ENCODE assay signal across 27 cellular contexts in the genomic region with DNA sequence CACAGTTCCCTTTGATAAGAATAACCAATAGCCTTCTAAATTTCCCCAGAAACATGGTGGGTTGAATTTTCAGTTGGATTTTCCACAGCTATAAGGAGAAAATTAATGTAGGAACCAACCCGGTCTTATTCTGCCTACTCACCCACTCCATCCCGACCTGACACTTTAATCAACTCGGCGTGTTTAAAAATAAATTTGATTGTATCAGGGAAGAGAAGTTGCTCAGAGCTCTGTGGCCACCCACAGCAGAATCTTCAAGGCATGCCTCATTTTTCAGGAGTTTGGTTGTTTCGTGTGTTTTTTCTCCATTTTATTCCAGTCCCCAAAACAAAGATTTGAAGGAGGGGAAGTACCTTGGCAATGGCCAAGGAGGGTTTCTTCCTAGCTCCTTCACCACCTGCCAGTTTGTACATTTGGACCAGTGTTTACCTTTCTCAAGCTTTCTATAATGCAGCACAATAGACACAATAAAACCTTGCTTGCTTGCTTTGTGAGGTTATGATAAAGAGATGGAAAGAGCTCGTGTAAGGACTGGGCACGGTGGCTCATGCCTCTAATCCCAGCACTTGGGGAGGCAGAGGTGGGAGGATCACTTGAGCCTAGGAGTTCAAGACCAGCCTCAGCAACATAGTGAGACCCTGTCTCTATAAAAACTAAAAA.
"Had no signal": no experiment of that assay in that cellular context is flagged by ENCODE, and none has a peak within 500 bp of the region (broad histone marks: within the 10 kb centered on the region; RNA-seq: fewer than 3 reads in every experiment).

No MANE protein-coding gene starts in this region.

- DNase-seq: activated CD4-positive, alpha-beta T cell treated with anti-CD3 and anti-CD28 coated beads for 36 hours; activated CD4-positive, CD25-positive, alpha-beta regulatory T cell; activated naive CD4-positive, alpha-beta T cell treated with Interleukin-2 at 50 U/mL for 16 hours; activated T-cell treated with anti-CD3 and anti-CD28 coated beads for 4 hours; activated T-cell treated with anti-CD3 and anti-CD28 coated beads, Interleukin-2, amount 50 U/mL, for 72 hours; anterior cingulate cortex; endodermal cell; foreskin melanocyte; kidney glomerular epithelial cell; left lung; lower lobe of right lung; mesenchymal stem cell; natural killer cell; retina; stimulated activated CD4-positive, alpha-beta T cell treated with anti-CD3 and anti-CD28 coated beads, Interleukin-12 subunit alpha, Interleukin-12 subunit beta, amount 100 ng/mL, for 4 hours; stimulated activated CD4-positive, alpha-beta T cell treated with anti-CD3 and anti-CD28 coated beads, Interleukin-4, amount 100 ng/mL, for 24 hours; T-helper 2 cell; trophoblast cell had no signal

- H3K9me3 Mint-ChIP-seq: activated T-cell treated with anti-CD3 and anti-CD28 coated beads, Interleukin-2, amount 50 U/mL, for 72 hours; central memory CD8-positive, alpha-beta T cell; dendritic cell treated with granulocyte-macrophage colony-stimulating factor and Interleukin-4, amounts not matched to agents 40 ng/mL and 50 ng/mL, for 4 days; endodermal cell; natural killer cell; stimulated activated effector memory CD8-positive, alpha-beta T cell treated with anti-CD3 and anti-CD28 coated beads, Interleukin-12 subunit alpha, Interleukin-12 subunit beta, amount 100 ng/mL, for 72 hours; stimulated activated naive CD8-positive, alpha-beta T cell treated with anti-CD3 and anti-CD28 coated beads, Interleukin-15, Interleukin-2, amounts not matched to agents 100 ng/mL and 50 ng/mL, for 24 hours had no signal

- H3K27ac ChIP-seq: esophagus muscularis mucosa, left lung, lower lobe of right lung, skin epidermis, thoracic aorta had no signal

- H3K4me3 Mint-ChIP-seq: activated CD4-positive, alpha-beta T cell treated with anti-CD3 and anti-CD28 coated beads for 36 hours; activated naive CD8-positive, alpha-beta T cell; activated T-cell treated with anti-CD3 and anti-CD28 coated beads, Interleukin-2, amount 50 U/mL, for 72 hours; central memory CD8-positive, alpha-beta T cell; dendritic cell treated with granulocyte-macrophage colony-stimulating factor and Interleukin-4, amounts not matched to agents 40 ng/mL and 50 ng/mL, for 4 days; endodermal cell; natural killer cell; stimulated activated effector memory CD8-positive, alpha-beta T cell treated with anti-CD3 and anti-CD28 coated beads, Interleukin-12 subunit alpha, Interleukin-12 subunit beta, amount 100 ng/mL, for 72 hours; stimulated activated naive CD8-positive, alpha-beta T cell treated with anti-CD3 and anti-CD28 coated beads, Interleukin-15, Interleukin-2, amounts not matched to agents 100 ng/mL and 50 ng/mL, for 24 hours had no signal

- H3K27me3 ChIP-seq: esophagus muscularis mucosa, left lung had no signal

- H3K36me3 ChIP-seq: esophagus muscularis mucosa, left lung, lower lobe of right lung, thoracic aorta had no signal

- H3K4me1 ChIP-seq: esophagus muscularis mucosa, lower lobe of right lung had no signal

- ATAC-seq: activated CD4-positive, alpha-beta T cell treated with anti-CD3 and anti-CD28 coated beads for 36 hours; activated T-cell treated with anti-CD3 and anti-CD28 coated beads, Interleukin-2, amount 50 U/mL, for 72 hours; left lung; lower lobe of right lung; natural killer cell; sciatic nerve; stimulated activated effector memory CD8-positive, alpha-beta T cell treated with anti-CD3 and anti-CD28 coated beads, Interleukin-12 subunit alpha, Interleukin-12 subunit beta, amount 100 ng/mL, for 72 hours had no signal

- H3K4me1 Mint-ChIP-seq: activated CD4-positive, alpha-beta T cell treated with anti-CD3 and anti-CD28 coated beads for 36 hours; central memory CD8-positive, alpha-beta T cell; stimulated activated effector memory CD8-positive, alpha-beta T cell treated with anti-CD3 and anti-CD28 coated beads, Interleukin-12 subunit alpha, Interleukin-12 subunit beta, amount 100 ng/mL, for 72 hours had no signal

- H3K9me3 ChIP-seq: esophagus muscularis mucosa, left lung, lower lobe of right lung, thoracic aorta had no signal

- H3K27ac Mint-ChIP-seq: activated CD4-positive, alpha-beta T cell treated with anti-CD3 and anti-CD28 coated beads for 36 hours; activated naive CD8-positive, alpha-beta T cell; activated T-cell treated with anti-CD3 and anti-CD28 coated beads, Interleukin-2, amount 50 U/mL, for 72 hours; dendritic cell treated with granulocyte-macrophage colony-stimulating factor and Interleukin-4, amounts not matched to agents 40 ng/mL and 50 ng/mL, for 4 days; endodermal cell; natural killer cell; stimulated activated effector memory CD8-positive, alpha-beta T cell treated with anti-CD3 and anti-CD28 coated beads, Interleukin-12 subunit alpha, Interleukin-12 subunit beta, amount 100 ng/mL, for 72 hours; stimulated activated naive CD8-positive, alpha-beta T cell treated with anti-CD3 and anti-CD28 coated beads, Interleukin-15, Interleukin-2, amounts not matched to agents 100 ng/mL and 50 ng/mL, for 24 hours had no signal

- H3K36me3 Mint-ChIP-seq: activated naive CD8-positive, alpha-beta T cell; natural killer cell; stimulated activated effector memory CD8-positive, alpha-beta T cell treated with anti-CD3 and anti-CD28 coated beads, Interleukin-12 subunit alpha, Interleukin-12 subunit beta, amount 100 ng/mL, for 72 hours had no signal

- H3K27me3 Mint-ChIP-seq: activated CD4-positive, alpha-beta T cell treated with anti-CD3 and anti-CD28 coated beads for 36 hours; activated naive CD8-positive, alpha-beta T cell; central memory CD8-positive, alpha-beta T cell; dendritic cell treated with granulocyte-macrophage colony-stimulating factor and Interleukin-4, amounts not matched to agents 40 ng/mL and 50 ng/mL, for 4 days; stimulated activated naive CD8-positive, alpha-beta T cell treated with anti-CD3 and anti-CD28 coated beads, Interleukin-15, Interleukin-2, amounts not matched to agents 100 ng/mL and 50 ng/mL, for 24 hours had no signal

- H3K4me3 ChIP-seq: esophagus muscularis mucosa, left lung, lower lobe of right lung, skin epidermis, thoracic aorta had no signal
